ENCODE assay signal across 11 cellular contexts in genomic region chr6:72977114-72977513, GRCh38.
DNase-seq lines count a peak whose midpoint lies in the region; ATAC-seq and TF ChIP-seq lines count a peak whose summit lies in the region.
"Had no signal": no experiment of that assay in that cellular context is flagged by ENCODE, and none has a peak within 500 bp of the region (broad histone marks: within the 10 kb centered on the region; RNA-seq: fewer than 3 reads in every experiment).

No MANE protein-coding gene starts in this region.

- TF ChIP-seq CTCF in esophagus muscularis mucosa (IDR thresholded peaks at IDR 0.05) (no peak), PC-9 (conservative IDR thresholded peaks at IDR 0.05) (no peak)

- H3K36me3 ChIP-seq in esophagus muscularis mucosa, result no peaks in the 10 kb centered on the region
- no peaks in the 10 kb centered on the region for H3K36me3 ChIP-seq in PC-9 (ENCODE audit: low read depth)
- H3K36me3 ChIP-seq: lower lobe of right lung, sigmoid colon had no signal

- no peaks in the 10 kb centered on the region for H3K9me2 ChIP-seq in PC-9 (ENCODE audit: insufficient read depth)

- WGBS in esophagus muscularis mucosa, result 40% methylated on average over 1 of the region's 1 CpG

- no peak overlapping the region for H3K4me2 ChIP-seq in PC-9

- intact Hi-C loops in esophagus muscularis mucosa (cut with DNase I), result no loop called here
- intact Hi-C loops in PC-9 (cut with micrococcal nuclease; ENCODE audit: unreplicated experiment), result no loop called here

- H3K27ac ChIP-seq in esophagus muscularis mucosa (replicated peaks in 1 of 4) (peak overlapping the region in 2 of 4 donors; percentile 54 to 57), PC-9 (no peak overlapping the region)
- H3K27ac ChIP-seq: lower lobe of right lung, sigmoid colon had no signal

- H3F3A ChIP-seq in PC-9 (ENCODE audit: insufficient read depth, low read depth), result no peaks in the 10 kb centered on the region

- TF ChIP-seq EP300 in esophagus muscularis mucosa (IDR thresholded peaks at IDR 0.05), result no peak

- H3K9me3 ChIP-seq in esophagus muscularis mucosa (no peaks in the 10 kb centered on the region), PC-9 (ENCODE audit: insufficient read depth, low read depth) (no peaks in the 10 kb centered on the region)
- H3K9me3 ChIP-seq: lower lobe of right lung, sigmoid colon had no signal

- BruUV-seq in PC-9 (replicated peaks; lab: Mats Ljungman, UMichigan), result no TSS peak

- H3K4me1 ChIP-seq in esophagus muscularis mucosa (peaks cover 0 to 29% (median 15%) of the 10 kb centered on the region in 4 donors), PC-9 (replicated peaks; ENCODE audit: insufficient read depth) (no peaks in the 10 kb centered on the region)
- H3K4me1 ChIP-seq: lower lobe of right lung had no signal

- CTCF ChIA-PET in HEK293T (lab: Yijun Ruan, JAX), result no interaction called here
- CTCF ChIA-PET in PC-9 (lab: Charles Lee), result no interaction called here

- POLR2A ChIA-PET in HEK293T (lab: Yijun Ruan, JAX) (no interaction called here), PC-9 (lab: Charles Lee; ENCODE audit: unreplicated experiment) (no interaction called here)

- no peak for TF ChIP-seq POLR2A in esophagus muscularis mucosa (IDR thresholded peaks at IDR 0.05; ENCODE audit: low read depth)

- ATAC-seq in GM19351 (IDR thresholded peaks at IDR 0.05; ENCODE audit: unreplicated experiment), result peak; percentile 86
- peak; percentile 89 for ATAC-seq in HG02973 (IDR thresholded peaks at IDR 0.05; ENCODE audit: unreplicated experiment)
- ATAC-seq: lower lobe of right lung; stimulated activated effector memory CD8-positive, alpha-beta T cell treated with anti-CD3 and anti-CD28 coated beads, Interleukin-12 subunit alpha, Interleukin-12 subunit beta, amount 100 ng/mL, for 72 hours had no signal

- H3K79me2 ChIP-seq in PC-9 (ENCODE audit: low read depth), result no peaks in the 10 kb centered on the region

- DNase-seq in DMS53 treated with DMSO at 0.1 percent for 48 hours (lab: John Stamatoyannopoulos, UW; ENCODE audit: unreplicated experiment) (peak; percentile 69), NCI-H2107 (lab: John Stamatoyannopoulos, UW) (peak; percentile 32), esophagus muscularis mucosa (ENCODE audit: extremely low spot score) (no peak), GM03348 (ENCODE audit: low spot score) (no peak), HEK293T (ENCODE audit: extremely low spot score) (no peak), PC-9 (no peak)
- DNase-seq: lower lobe of right lung, sigmoid colon had no signal

- H3K4me3 ChIP-seq in esophagus muscularis mucosa (no peak overlapping the region), PC-9 (no peak overlapping the region)
- H3K4me3 ChIP-seq: lower lobe of right lung, sigmoid colon had no signal

- H3K27me3 ChIP-seq in esophagus muscularis mucosa, result no peaks in the 10 kb centered on the region
- no peaks in the 10 kb centered on the region for H3K27me3 ChIP-seq in PC-9 (ENCODE audit: insufficient read depth, low read depth)
- H3K27me3 ChIP-seq: sigmoid colon had no signal

- H4K20me1 ChIP-seq in PC-9 (ENCODE audit: insufficient read depth), result no peaks in the 10 kb centered on the region

- H2AFZ ChIP-seq in PC-9, result no peak overlapping the region

TF ChIP-seq in HEK293T, 16 proteins besides CTCF, POLR2A, EP300 and RAD21:
- TF ChIP-seq SP1 (IDR thresholded peaks at IDR 0.05) (no peak), FOXK2 (IDR thresholded peaks at IDR 0.05) (no peak), PKNOX1 (IDR thresholded peaks at IDR 0.05) (no peak), ZNF384 (IDR thresholded peaks at IDR 0.05) (no peak), L3MBTL2 (conservative IDR thresholded peaks at IDR 0.05) (no peak), TARDBP (IDR thresholded peaks at IDR 0.05) (no peak), SUZ12 (IDR thresholded peaks at IDR 0.05) (no peak), ELF4 (IDR thresholded peaks at IDR 0.05) (no peak), FOXM1 (IDR thresholded peaks at IDR 0.05; ENCODE audit: borderline replicate concordance) (no peak), NFRKB (IDR thresholded peaks at IDR 0.05) (no peak), HDGF (IDR thresholded peaks at IDR 0.05; ENCODE audit: borderline replicate concordance) (no peak), FOXA1 (IDR thresholded peaks at IDR 0.05) (no peak), BHLHE40 (IDR thresholded peaks at IDR 0.05; ENCODE audit: borderline replicate concordance) (no peak), CTBP1 (IDR thresholded peaks at IDR 0.05; ENCODE audit: borderline replicate concordance) (no peak), ARNT (IDR thresholded peaks at IDR 0.05) (no peak), LEF1 (IDR thresholded peaks at IDR 0.05; ENCODE audit: borderline replicate concordance) (no peak)

Comparison
In these comparisons a context has a peak if more than half of its experiments do, and no peak if none do; other contexts are left out.
1. DNase-seq: peak in DMS53 treated with DMSO at 0.1 percent for 48 hours (single experiment) and NCI-H2107 (single experiment); none in esophagus muscularis mucosa (single experiment), GM03348 (single experiment), HEK293T (single experiment) and PC-9 (0 of 2).